In the genomic region with DNA sequence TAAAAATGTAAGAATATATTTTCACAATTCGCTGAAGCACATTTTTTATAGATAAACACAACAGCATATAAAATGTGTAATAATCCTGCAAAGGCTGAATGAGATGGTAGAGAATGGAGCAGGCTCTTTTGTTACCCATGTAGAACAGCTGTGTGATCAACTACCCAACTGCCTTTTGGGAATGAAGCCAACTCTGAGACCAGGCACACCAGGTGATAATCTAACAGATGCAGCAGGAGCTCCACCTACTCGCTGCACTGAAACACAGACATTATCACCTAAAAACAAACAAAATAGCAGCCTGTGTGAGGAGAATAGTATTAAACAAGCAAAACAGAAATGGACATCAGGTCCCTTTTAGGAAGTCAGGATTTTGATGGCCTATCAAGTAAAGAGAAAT, we compare ENCODE assay signal across 1 cellular context.
TF ChIP-seq lines count a peak whose summit lies in the region.

No MANE protein-coding gene starts in this region.

TF ChIP-seq in SK-N-SH, 30 proteins besides CTCF, POLR2A, EP300 and RAD21 (continued from another document):
- TF ChIP-seq, protein P1, sequence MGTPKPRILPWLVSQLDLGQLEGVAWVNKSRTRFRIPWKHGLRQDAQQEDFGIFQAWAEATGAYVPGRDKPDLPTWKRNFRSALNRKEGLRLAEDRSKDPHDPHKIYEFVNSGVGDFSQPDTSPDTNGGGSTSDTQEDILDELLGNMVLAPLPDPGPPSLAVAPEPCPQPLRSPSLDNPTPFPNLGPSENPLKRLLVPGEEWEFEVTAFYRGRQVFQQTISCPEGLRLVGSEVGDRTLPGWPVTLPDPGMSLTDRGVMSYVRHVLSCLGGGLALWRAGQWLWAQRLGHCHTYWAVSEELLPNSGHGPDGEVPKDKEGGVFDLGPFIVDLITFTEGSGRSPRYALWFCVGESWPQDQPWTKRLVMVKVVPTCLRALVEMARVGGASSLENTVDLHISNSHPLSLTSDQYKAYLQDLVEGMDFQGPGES (IDR thresholded peaks at IDR 0.05; ENCODE audit: low read depth, low read length) = no peak
- no peak for TF ChIP-seq RCOR1 (IDR thresholded peaks at IDR 0.05; ENCODE audit: low read length)
- TF ChIP-seq RXRA (IDR thresholded peaks at IDR 0.05; ENCODE audit: borderline replicate concordance, low read depth) = no peak
- no peak for TF ChIP-seq TEAD4 (IDR thresholded peaks at IDR 0.05; ENCODE audit: borderline replicate concordance, insufficient read depth)
- no peak for TF ChIP-seq EZH2phosphoT487 (IDR thresholded peaks at IDR 0.05; ENCODE audit: borderline replicate concordance, low read depth)
- no peak for TF ChIP-seq SIN3A (IDR thresholded peaks at IDR 0.05; ENCODE audit: borderline replicate concordance, low read depth, low read length)
- TF ChIP-seq, protein P2, sequence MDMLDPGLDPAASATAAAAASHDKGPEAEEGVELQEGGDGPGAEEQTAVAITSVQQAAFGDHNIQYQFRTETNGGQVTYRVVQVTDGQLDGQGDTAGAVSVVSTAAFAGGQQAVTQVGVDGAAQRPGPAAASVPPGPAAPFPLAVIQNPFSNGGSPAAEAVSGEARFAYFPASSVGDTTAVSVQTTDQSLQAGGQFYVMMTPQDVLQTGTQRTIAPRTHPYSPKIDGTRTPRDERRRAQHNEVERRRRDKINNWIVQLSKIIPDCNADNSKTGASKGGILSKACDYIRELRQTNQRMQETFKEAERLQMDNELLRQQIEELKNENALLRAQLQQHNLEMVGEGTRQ (IDR thresholded peaks at IDR 0.05; ENCODE audit: borderline replicate concordance, low read depth, low read length) = no peak
- TF ChIP-seq GABPA (IDR thresholded peaks at IDR 0.05; ENCODE audit: low read depth) = no peak
- TF ChIP-seq ELF1 (IDR thresholded peaks at IDR 0.05) = no peak
TF ChIP-seq in SK-N-SH: peak in this region for 0.
